ENCODE assay signal across 15 cellular contexts in genomic region chr9:108580021-108580439, GRCh38.
A peak's percentile ranks its signal among the peaks of the same experiment; 100 is the strongest.
DNase-seq lines count a peak whose midpoint lies in the region; ATAC-seq and TF ChIP-seq lines count a peak whose summit lies in the region.
"Had no signal": no experiment of that assay in that cellular context is flagged by ENCODE, and none has a peak within 500 bp of the region (broad histone marks: within the 10 kb centered on the region; RNA-seq: fewer than 3 reads in every experiment).

No MANE protein-coding gene starts in this region.

- TF ChIP-seq RAD21 in Ishikawa (IDR thresholded peaks at IDR 0.05; ENCODE audit: low read depth) = no peak

- no peaks in the 10 kb centered on the region for H3K4me1 ChIP-seq in aorta (ENCODE audit: control insufficient read depth in 1 of 2, insufficient read depth in 2 of 2, low read length in 2 of 2)

- H3K27me3 ChIP-seq in aorta (ENCODE audit: control insufficient read depth in 1 of 2, insufficient read depth in 2 of 2, low read length in 1 of 2) = peaks cover 0 to 2% of the 10 kb centered on the region in 2 donors
- H3K27me3 ChIP-seq: neutrophil had no signal

- TF ChIP-seq EP300 in Ishikawa (IDR thresholded peaks at IDR 0.05; ENCODE audit: borderline replicate concordance) = no peak

- H3K27ac ChIP-seq in aorta (ENCODE audit: low read depth in 1 of 2, low read length in 2 of 2) = no peak overlapping the region
- H3K27ac ChIP-seq: neutrophil had no signal

- H3K9me3 ChIP-seq in aorta (ENCODE audit: control insufficient read depth, low read length) = no peaks in the 10 kb centered on the region
- H3K9me3 ChIP-seq: neutrophil had no signal

- intact Hi-C loops in aorta (cut with DNase I) = no loop called here

- 83 to 89% methylated on average over 2 of the region's 2 CpGs for WGBS in aorta, 2 donors

- no peak overlapping the region for H3K4me3 ChIP-seq in aorta (ENCODE audit: low read length in 2 of 2)

- ATAC-seq in aorta (ENCODE audit: low FRiP score) = no peak
- ATAC-seq in activated T-helper 17 cell treated with anti-CD3 and anti-CD28 coated beads, Interleukin-2, amount 50 U/mL, for 72 hours (replicated peaks) = no peak
- no peak for ATAC-seq in natural killer cell treated with Interleukin-12 subunit alpha and Interleukin-12 subunit beta and Interleukin-15 and Interleukin-18, amount 100 ng/mL, for 72 hours

- no peak overlapping the region for H3K27ac Mint-ChIP-seq in activated T-helper 17 cell treated with anti-CD3 and anti-CD28 coated beads, Interleukin-2, amount 50 U/mL, for 72 hours
- H3K27ac Mint-ChIP-seq in natural killer cell treated with Interleukin-12 subunit alpha and Interleukin-12 subunit beta and Interleukin-15 and Interleukin-18, amount 100 ng/mL, for 72 hours = no peak overlapping the region
- H3K27ac Mint-ChIP-seq: B cell; T-helper 1 cell treated with Interleukin-12 subunit alpha and Interleukin-12 subunit beta and Interleukin-4 antibody, amounts not matched to agents 30 μg/mL and 1 μg/mL, for 36 hours had no signal

- no peaks in the 10 kb centered on the region for H3K4me1 Mint-ChIP-seq in activated T-helper 17 cell treated with anti-CD3 and anti-CD28 coated beads, Interleukin-2, amount 50 U/mL, for 72 hours
- no peaks in the 10 kb centered on the region for H3K4me1 Mint-ChIP-seq in natural killer cell treated with Interleukin-12 subunit alpha and Interleukin-12 subunit beta and Interleukin-15 and Interleukin-18, amount 100 ng/mL, for 72 hours (ENCODE audit: low read depth in 2 of 2)
- H3K4me1 Mint-ChIP-seq: B cell had no signal

- no peaks in the 10 kb centered on the region for H3K36me3 ChIP-seq in aorta (ENCODE audit: control insufficient read depth in 1 of 2, insufficient read depth in 2 of 2, low read length in 1 of 2)
- H3K36me3 ChIP-seq: neutrophil had no signal

- no peak overlapping the region for H3K4me3 Mint-ChIP-seq in activated T-helper 17 cell treated with anti-CD3 and anti-CD28 coated beads, Interleukin-2, amount 50 U/mL, for 72 hours
- H3K4me3 Mint-ChIP-seq in natural killer cell treated with Interleukin-12 subunit alpha and Interleukin-12 subunit beta and Interleukin-15 and Interleukin-18, amount 100 ng/mL, for 72 hours = no peak overlapping the region
- H3K4me3 Mint-ChIP-seq: B cell; T-helper 1 cell treated with Interleukin-12 subunit alpha and Interleukin-12 subunit beta and Interleukin-4 antibody, amounts not matched to agents 30 μg/mL and 1 μg/mL, for 36 hours had no signal

- no peaks in the 10 kb centered on the region for H3K36me3 Mint-ChIP-seq in activated T-helper 17 cell treated with anti-CD3 and anti-CD28 coated beads, Interleukin-2, amount 50 U/mL, for 72 hours (ENCODE audit: low read depth)
- H3K36me3 Mint-ChIP-seq in natural killer cell treated with Interleukin-12 subunit alpha and Interleukin-12 subunit beta and Interleukin-15 and Interleukin-18, amount 100 ng/mL, for 72 hours = no peaks in the 10 kb centered on the region

- H3K9me3 Mint-ChIP-seq in activated T-helper 17 cell treated with anti-CD3 and anti-CD28 coated beads, Interleukin-2, amount 50 U/mL, for 72 hours = no peaks in the 10 kb centered on the region
- H3K9me3 Mint-ChIP-seq in natural killer cell treated with Interleukin-12 subunit alpha and Interleukin-12 subunit beta and Interleukin-15 and Interleukin-18, amount 100 ng/mL, for 72 hours = peaks cover 7% of the 10 kb centered on the region
- H3K9me3 Mint-ChIP-seq: T-helper 1 cell treated with Interleukin-12 subunit alpha and Interleukin-12 subunit beta and Interleukin-4 antibody, amounts not matched to agents 30 μg/mL and 1 μg/mL, for 36 hours had no signal

- peak; percentile 63 for DNase-seq in AG20443 (ENCODE audit: low spot score)
- peak; percentile 25 for DNase-seq in amniotic epithelial cell (ENCODE audit: low read depth)
- DNase-seq in kidney tubule cell (ENCODE audit: low spot score) = peak; percentile 73
- no peak for DNase-seq in aorta
- no peak for DNase-seq in natural killer cell treated with Interleukin-12 subunit alpha and Interleukin-12 subunit beta and Interleukin-15 and Interleukin-18, amount 100 ng/mL, for 72 hours (ENCODE audit: low spot score)
- no peak for DNase-seq in T-helper 1 cell
- DNase-seq: amniotic stem cell; kidney glomerular epithelial cell; NCI-H748 treated with DMSO at 0.1 percent for 48 hours; stimulated activated CD4-positive, alpha-beta T cell treated with anti-CD3 and anti-CD28 coated beads, Interleukin-2, amount 100 ng/mL, for 48 hours had no signal

- H3K27me3 Mint-ChIP-seq in activated T-helper 17 cell treated with anti-CD3 and anti-CD28 coated beads, Interleukin-2, amount 50 U/mL, for 72 hours = peaks cover 6% of the 10 kb centered on the region
- H3K27me3 Mint-ChIP-seq in natural killer cell treated with Interleukin-12 subunit alpha and Interleukin-12 subunit beta and Interleukin-15 and Interleukin-18, amount 100 ng/mL, for 72 hours = peaks cover 0 to 4% of the 10 kb centered on the region in 2 donors

TF ChIP-seq in Ishikawa, 13 proteins besides CTCF, POLR2A, EP300 and RAD21:
- TF ChIP-seq CEBPB (IDR thresholded peaks at IDR 0.05) (peak; percentile 36), ZBTB7A (IDR thresholded peaks at IDR 0.05; ENCODE audit: low read depth) (no peak)

Comparison
In these comparisons a context has a peak if more than half of its experiments do, and no peak if none do; other contexts are left out.
1. DNase-seq: peak in AG20443 (single experiment), amniotic epithelial cell (single experiment) and kidney tubule cell (single experiment); none in aorta (0 of 2), natural killer cell treated with Interleukin-12 subunit alpha and Interleukin-12 subunit beta and Interleukin-15 and Interleukin-18, amount 100 ng/mL, for 72 hours (single experiment) and T-helper 1 cell (0 of 5).